2 cellular contexts compared by ENCODE assay signal in the genomic region with DNA sequence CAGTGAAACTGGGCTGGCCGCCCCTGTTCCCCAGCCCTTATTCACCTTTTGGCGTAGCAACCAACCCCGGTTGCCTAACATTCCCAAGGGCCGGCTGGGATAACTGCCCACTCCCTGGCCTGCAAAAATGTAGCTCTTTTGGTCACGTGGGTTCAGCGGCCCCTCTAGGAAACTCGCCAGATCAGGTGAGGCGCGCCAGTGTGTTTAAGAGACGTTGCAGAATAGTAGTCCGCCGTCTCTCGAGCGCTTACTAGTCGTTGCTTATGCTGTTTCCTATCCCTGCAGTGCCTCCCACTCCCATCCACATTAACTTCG.
TF ChIP-seq lines count a peak whose summit lies in the region.

No MANE protein-coding gene starts in this region.

TF ChIP-seq in A549, 52 proteins besides CTCF, POLR2A, EP300 and RAD21 (continued from another document):
- TF ChIP-seq, protein P1, sequence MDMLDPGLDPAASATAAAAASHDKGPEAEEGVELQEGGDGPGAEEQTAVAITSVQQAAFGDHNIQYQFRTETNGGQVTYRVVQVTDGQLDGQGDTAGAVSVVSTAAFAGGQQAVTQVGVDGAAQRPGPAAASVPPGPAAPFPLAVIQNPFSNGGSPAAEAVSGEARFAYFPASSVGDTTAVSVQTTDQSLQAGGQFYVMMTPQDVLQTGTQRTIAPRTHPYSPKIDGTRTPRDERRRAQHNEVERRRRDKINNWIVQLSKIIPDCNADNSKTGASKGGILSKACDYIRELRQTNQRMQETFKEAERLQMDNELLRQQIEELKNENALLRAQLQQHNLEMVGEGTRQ (IDR thresholded peaks at IDR 0.05): peak; percentile 89
- TF ChIP-seq MAX (IDR thresholded peaks at IDR 0.05) (peak; percentile 31; the same call in 1 of the 2 replicates), CBX8 (IDR thresholded peaks at IDR 0.05) (no peak)
TF ChIP-seq in A549: peak in this region for 2.

TF ChIP-seq in K562, 482 proteins besides CTCF, POLR2A, EP300 and RAD21 (continued from another document and continues in another):
- TF ChIP-seq ZNF644 (tag; IDR thresholded peaks at IDR 0.05; ENCODE audit: low read depth): 0 out of 2 replicates have a peak, but pooled peaks have one; percentile 13
- TF ChIP-seq TAF1 (IDR thresholded peaks at IDR 0.05; ENCODE audit: control insufficient read depth, extremely low read depth, insufficient read depth, low read length, severe bottlenecking): peak; percentile 80
- no peak for TF ChIP-seq ZNF589 (CRISPR knock-in tag; IDR thresholded peaks at IDR 0.05; ENCODE audit: low read depth)
- TF ChIP-seq RAD51 (IDR thresholded peaks at IDR 0.05; ENCODE audit: borderline replicate concordance, low read depth): peak; percentile 94
- TF ChIP-seq SETDB1 (IDR thresholded peaks at IDR 0.05; ENCODE audit: low read length): no peak
- TF ChIP-seq CEBPB (tag; IDR thresholded peaks at IDR 0.05): peak; percentile 75; the same call in 1 of the 2 replicates
- no peak for TF ChIP-seq ZNF212 (CRISPR knock-in tag; IDR thresholded peaks at IDR 0.05)
- no peak for TF ChIP-seq SPI1 (IDR thresholded peaks at IDR 0.05; ENCODE audit: borderline replicate concordance, low read depth, low read length)
- 0 out of 4 replicates have a peak, but pooled peaks of 1 of the 2 experiments have one; percentile 53 for TF ChIP-seq UBTF (IDR thresholded peaks at IDR 0.05; ENCODE audit: borderline replicate concordance in 1 of 2, low read depth in 2 of 2, low read length in 2 of 2)
- peak; percentile 79; the same call in 1 of the 2 replicates for TF ChIP-seq NFRKB (IDR thresholded peaks at IDR 0.05; ENCODE audit: low read depth)
- TF ChIP-seq TFAP4 (CRISPR knock-in tag; IDR thresholded peaks at IDR 0.05; ENCODE audit: borderline replicate concordance): peak; percentile 42; the same call in 1 of the 2 replicates
- peak; percentile 56; the same call in 1 of the 2 replicates for TF ChIP-seq MYC (IDR thresholded peaks at IDR 0.05; ENCODE audit: low read depth, low read length)
- TF ChIP-seq MYC (CRISPR knock-in tag; IDR thresholded peaks at IDR 0.05; ENCODE audit: borderline replicate concordance, low read depth): no peak; the same call in 1 of the 2 replicates
- peak; percentile 65 for TF ChIP-seq CBFA2T2 (conservative IDR thresholded peaks at IDR 0.05)
- no peak for TF ChIP-seq ZNF146 (CRISPR knock-in tag; IDR thresholded peaks at IDR 0.05; ENCODE audit: unreplicated experiment)
- TF ChIP-seq KDM5B (IDR thresholded peaks at IDR 0.05; ENCODE audit: insufficient replicate concordance, low read depth, low read length): peak; percentile 51
- peak; percentile 49; the same call in 1 of the 2 replicates for TF ChIP-seq MAX (CRISPR knock-in tag; IDR thresholded peaks at IDR 0.05)
- TF ChIP-seq MBD2 (IDR thresholded peaks at IDR 0.05; ENCODE audit: borderline replicate concordance, low read depth): no peak
- no peak for TF ChIP-seq HNRNPUL1 (IDR thresholded peaks at IDR 0.05; ENCODE audit: low read length)
- no peak for TF ChIP-seq CEBPG (CRISPR knock-in tag; IDR thresholded peaks at IDR 0.05)
- peak in 1 of 2 experiments; percentile 31; a peak in 1 of 4 replicates for TF ChIP-seq CEBPG (tag; conservative IDR thresholded peaks at IDR 0.05 in 1 of 2, IDR thresholded peaks at IDR 0.05 in 1 of 2)
- TF ChIP-seq TFE3 (CRISPR knock-in tag; IDR thresholded peaks at IDR 0.05): peak; percentile 90
- TF ChIP-seq ELF2 (CRISPR knock-in tag; IDR thresholded peaks at IDR 0.05): 0 out of 2 replicates have a peak, but pooled peaks have one; percentile 45
- TF ChIP-seq TBP (optimal IDR thresholded peaks at IDR 0.05; ENCODE audit: low read depth, low read length): peak; percentile 77
- no peak for TF ChIP-seq ETV6 (IDR thresholded peaks at IDR 0.05; ENCODE audit: borderline replicate concordance in 1 of 2, low read depth in 2 of 2, low read length in 1 of 2)
- TF ChIP-seq ETV6 (CRISPR knock-in tag; IDR thresholded peaks at IDR 0.05; ENCODE audit: borderline replicate concordance): no peak
- 0 out of 4 replicates have a peak, but pooled peaks of 1 of the 2 experiments have one; percentile 10 for TF ChIP-seq FOXK2 (conservative IDR thresholded peaks at IDR 0.05 in 1 of 2, IDR thresholded peaks at IDR 0.05 in 1 of 2; ENCODE audit: low read depth in 2 of 2)
- 0 out of 2 replicates have a peak, but pooled peaks have one; percentile 34 for TF ChIP-seq BHLHE40 (IDR thresholded peaks at IDR 0.05; ENCODE audit: low read length)
- TF ChIP-seq, protein P2, sequence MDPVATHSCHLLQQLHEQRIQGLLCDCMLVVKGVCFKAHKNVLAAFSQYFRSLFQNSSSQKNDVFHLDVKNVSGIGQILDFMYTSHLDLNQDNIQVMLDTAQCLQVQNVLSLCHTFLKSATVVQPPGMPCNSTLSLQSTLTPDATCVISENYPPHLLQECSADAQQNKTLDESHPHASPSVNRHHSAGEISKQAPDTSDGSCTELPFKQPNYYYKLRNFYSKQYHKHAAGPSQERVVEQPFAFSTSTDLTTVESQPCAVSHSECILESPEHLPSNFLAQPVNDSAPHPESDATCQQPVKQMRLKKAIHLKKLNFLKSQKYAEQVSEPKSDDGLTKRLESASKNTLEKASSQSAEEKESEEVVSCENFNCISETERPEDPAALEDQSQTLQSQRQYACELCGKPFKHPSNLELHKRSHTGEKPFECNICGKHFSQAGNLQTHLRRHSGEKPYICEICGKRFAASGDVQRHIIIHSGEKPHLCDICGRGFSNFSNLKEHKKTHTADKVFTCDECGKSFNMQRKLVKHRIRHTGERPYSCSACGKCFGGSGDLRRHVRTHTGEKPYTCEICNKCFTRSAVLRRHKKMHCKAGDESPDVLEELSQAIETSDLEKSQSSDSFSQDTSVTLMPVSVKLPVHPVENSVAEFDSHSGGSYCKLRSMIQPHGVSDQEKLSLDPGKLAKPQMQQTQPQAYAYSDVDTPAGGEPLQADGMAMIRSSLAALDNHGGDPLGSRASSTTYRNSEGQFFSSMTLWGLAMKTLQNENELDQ (CRISPR knock-in tag; IDR thresholded peaks at IDR 0.05; ENCODE audit: borderline replicate concordance): no peak
- peak; percentile 90 for TF ChIP-seq CHD1 (IDR thresholded peaks at IDR 0.05; ENCODE audit: low read length)
- TF ChIP-seq MYNN (IDR thresholded peaks at IDR 0.05): peak; percentile 97
- no peak for TF ChIP-seq MYNN (CRISPR knock-in tag; IDR thresholded peaks at IDR 0.05)
- no peak; the same call in 1 of the 2 replicates for TF ChIP-seq EP400 (IDR thresholded peaks at IDR 0.05)
- TF ChIP-seq, protein P3, sequence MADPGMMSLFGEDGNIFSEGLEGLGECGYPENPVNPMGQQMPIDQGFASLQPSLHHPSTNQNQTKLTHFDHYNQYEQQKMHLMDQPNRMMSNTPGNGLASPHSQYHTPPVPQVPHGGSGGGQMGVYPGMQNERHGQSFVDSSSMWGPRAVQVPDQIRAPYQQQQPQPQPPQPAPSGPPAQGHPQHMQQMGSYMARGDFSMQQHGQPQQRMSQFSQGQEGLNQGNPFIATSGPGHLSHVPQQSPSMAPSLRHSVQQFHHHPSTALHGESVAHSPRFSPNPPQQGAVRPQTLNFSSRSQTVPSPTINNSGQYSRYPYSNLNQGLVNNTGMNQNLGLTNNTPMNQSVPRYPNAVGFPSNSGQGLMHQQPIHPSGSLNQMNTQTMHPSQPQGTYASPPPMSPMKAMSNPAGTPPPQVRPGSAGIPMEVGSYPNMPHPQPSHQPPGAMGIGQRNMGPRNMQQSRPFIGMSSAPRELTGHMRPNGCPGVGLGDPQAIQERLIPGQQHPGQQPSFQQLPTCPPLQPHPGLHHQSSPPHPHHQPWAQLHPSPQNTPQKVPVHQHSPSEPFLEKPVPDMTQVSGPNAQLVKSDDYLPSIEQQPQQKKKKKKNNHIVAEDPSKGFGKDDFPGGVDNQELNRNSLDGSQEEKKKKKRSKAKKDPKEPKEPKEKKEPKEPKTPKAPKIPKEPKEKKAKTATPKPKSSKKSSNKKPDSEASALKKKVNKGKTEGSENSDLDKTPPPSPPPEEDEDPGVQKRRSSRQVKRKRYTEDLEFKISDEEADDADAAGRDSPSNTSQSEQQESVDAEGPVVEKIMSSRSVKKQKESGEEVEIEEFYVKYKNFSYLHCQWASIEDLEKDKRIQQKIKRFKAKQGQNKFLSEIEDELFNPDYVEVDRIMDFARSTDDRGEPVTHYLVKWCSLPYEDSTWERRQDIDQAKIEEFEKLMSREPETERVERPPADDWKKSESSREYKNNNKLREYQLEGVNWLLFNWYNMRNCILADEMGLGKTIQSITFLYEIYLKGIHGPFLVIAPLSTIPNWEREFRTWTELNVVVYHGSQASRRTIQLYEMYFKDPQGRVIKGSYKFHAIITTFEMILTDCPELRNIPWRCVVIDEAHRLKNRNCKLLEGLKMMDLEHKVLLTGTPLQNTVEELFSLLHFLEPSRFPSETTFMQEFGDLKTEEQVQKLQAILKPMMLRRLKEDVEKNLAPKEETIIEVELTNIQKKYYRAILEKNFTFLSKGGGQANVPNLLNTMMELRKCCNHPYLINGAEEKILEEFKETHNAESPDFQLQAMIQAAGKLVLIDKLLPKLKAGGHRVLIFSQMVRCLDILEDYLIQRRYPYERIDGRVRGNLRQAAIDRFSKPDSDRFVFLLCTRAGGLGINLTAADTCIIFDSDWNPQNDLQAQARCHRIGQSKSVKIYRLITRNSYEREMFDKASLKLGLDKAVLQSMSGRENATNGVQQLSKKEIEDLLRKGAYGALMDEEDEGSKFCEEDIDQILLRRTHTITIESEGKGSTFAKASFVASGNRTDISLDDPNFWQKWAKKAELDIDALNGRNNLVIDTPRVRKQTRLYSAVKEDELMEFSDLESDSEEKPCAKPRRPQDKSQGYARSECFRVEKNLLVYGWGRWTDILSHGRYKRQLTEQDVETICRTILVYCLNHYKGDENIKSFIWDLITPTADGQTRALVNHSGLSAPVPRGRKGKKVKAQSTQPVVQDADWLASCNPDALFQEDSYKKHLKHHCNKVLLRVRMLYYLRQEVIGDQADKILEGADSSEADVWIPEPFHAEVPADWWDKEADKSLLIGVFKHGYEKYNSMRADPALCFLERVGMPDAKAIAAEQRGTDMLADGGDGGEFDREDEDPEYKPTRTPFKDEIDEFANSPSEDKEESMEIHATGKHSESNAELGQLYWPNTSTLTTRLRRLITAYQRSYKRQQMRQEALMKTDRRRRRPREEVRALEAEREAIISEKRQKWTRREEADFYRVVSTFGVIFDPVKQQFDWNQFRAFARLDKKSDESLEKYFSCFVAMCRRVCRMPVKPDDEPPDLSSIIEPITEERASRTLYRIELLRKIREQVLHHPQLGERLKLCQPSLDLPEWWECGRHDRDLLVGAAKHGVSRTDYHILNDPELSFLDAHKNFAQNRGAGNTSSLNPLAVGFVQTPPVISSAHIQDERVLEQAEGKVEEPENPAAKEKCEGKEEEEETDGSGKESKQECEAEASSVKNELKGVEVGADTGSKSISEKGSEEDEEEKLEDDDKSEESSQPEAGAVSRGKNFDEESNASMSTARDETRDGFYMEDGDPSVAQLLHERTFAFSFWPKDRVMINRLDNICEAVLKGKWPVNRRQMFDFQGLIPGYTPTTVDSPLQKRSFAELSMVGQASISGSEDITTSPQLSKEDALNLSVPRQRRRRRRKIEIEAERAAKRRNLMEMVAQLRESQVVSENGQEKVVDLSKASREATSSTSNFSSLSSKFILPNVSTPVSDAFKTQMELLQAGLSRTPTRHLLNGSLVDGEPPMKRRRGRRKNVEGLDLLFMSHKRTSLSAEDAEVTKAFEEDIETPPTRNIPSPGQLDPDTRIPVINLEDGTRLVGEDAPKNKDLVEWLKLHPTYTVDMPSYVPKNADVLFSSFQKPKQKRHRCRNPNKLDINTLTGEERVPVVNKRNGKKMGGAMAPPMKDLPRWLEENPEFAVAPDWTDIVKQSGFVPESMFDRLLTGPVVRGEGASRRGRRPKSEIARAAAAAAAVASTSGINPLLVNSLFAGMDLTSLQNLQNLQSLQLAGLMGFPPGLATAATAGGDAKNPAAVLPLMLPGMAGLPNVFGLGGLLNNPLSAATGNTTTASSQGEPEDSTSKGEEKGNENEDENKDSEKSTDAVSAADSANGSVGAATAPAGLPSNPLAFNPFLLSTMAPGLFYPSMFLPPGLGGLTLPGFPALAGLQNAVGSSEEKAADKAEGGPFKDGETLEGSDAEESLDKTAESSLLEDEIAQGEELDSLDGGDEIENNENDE (IDR thresholded peaks at IDR 0.05; ENCODE audit: low read depth, low read length): no peak
